ENCODE assay signal across 14 cellular contexts in genomic region chr1:165943198-165943597, GRCh38.
DNase-seq lines count a peak whose midpoint lies in the region; ATAC-seq and TF ChIP-seq lines count a peak whose summit lies in the region.
"Had no signal": no experiment of that assay in that cellular context is flagged by ENCODE, and none has a peak within 500 bp of the region (broad histone marks: within the 10 kb centered on the region; RNA-seq: fewer than 3 reads in every experiment).

No MANE protein-coding gene starts in this region.

- H3K4me3 ChIP-seq in neural progenitor cell = no peak overlapping the region
- no peak overlapping the region for H3K4me3 ChIP-seq in heart left ventricle
- no peak overlapping the region for H3K4me3 ChIP-seq in CD4-positive, alpha-beta memory T cell (ENCODE audit: low read length in 2 of 2)
- H3K4me3 ChIP-seq: left lung had no signal

- H3K9me3 Mint-ChIP-seq in neural progenitor cell = no peaks in the 10 kb centered on the region
- no peaks in the 10 kb centered on the region for H3K9me3 Mint-ChIP-seq in activated naive CD4-positive, alpha-beta T cell treated with anti-CD3 and anti-CD28 coated beads, Interleukin-2, amount 10 ng/mL, durations not matched to agents 7 days and 5 days
- H3K9me3 Mint-ChIP-seq in CD4-positive, alpha-beta memory T cell = no peaks in the 10 kb centered on the region
- H3K9me3 Mint-ChIP-seq: activated T-helper 2 cell treated with anti-CD3 and anti-CD28 coated beads, Interferon-gamma antibody, Interleukin-2, Interleukin-4, amounts not matched to agents 10 μg/mL and 5 μg/mL and 100 μg/mL, durations not matched to agents 14 hours and 24 hours and 36 hours; stimulated activated effector memory CD8-positive, alpha-beta T cell treated with anti-CD3 and anti-CD28 coated beads, Interleukin-12 subunit alpha, Interleukin-12 subunit beta, amount 100 ng/mL, for 72 hours had no signal

- H3K27me3 ChIP-seq in neural progenitor cell (peaks cover 55% of the 10 kb centered on the region), heart left ventricle (no peaks in the 10 kb centered on the region)
- no peaks in the 10 kb centered on the region for H3K27me3 ChIP-seq in CD4-positive, alpha-beta memory T cell (ENCODE audit: insufficient read depth, low read length)
- H3K27me3 ChIP-seq: left lung had no signal

- peaks cover 25% of the 10 kb centered on the region for H3F3A ChIP-seq in neural progenitor cell (ENCODE audit: low read depth)

- H2AFZ ChIP-seq in neural progenitor cell (replicated peaks) = no peak overlapping the region

- peak; percentile 17 for TF ChIP-seq CTCF in neural progenitor cell (IDR thresholded peaks at IDR 0.05)
- no peak for TF ChIP-seq CTCF in heart left ventricle (IDR thresholded peaks at IDR 0.05)

- POLR2A ChIA-PET in CD4-positive, alpha-beta memory T cell (lab: Charles Lee; ENCODE audit: partially characterized antibody) = no interaction called here

- no peaks in the 10 kb centered on the region for H3K79me2 ChIP-seq in neural progenitor cell (ENCODE audit: low read depth)

- DNase-seq in NCI-H1105 treated with DMSO at 0.1 percent for 48 hours (lab: John Stamatoyannopoulos, UW) (peak; percentile 6), NCI-H1105 (lab: John Stamatoyannopoulos, UW) (no peak), RKO (ENCODE audit: low spot score) (peak; percentile 23), neural progenitor cell (ENCODE audit: low spot score) (no peak), heart left ventricle (no peak)
- no peak for DNase-seq in activated naive CD4-positive, alpha-beta T cell treated with anti-CD3 and anti-CD28 coated beads, Interleukin-2, amount 10 ng/mL, durations not matched to agents 7 days and 5 days
- DNase-seq in CD4-positive, alpha-beta memory T cell = no peak
- DNase-seq: left lung, SHP77 treated with DMSO at 0.1 percent for 48 hours had no signal

- H3K36me3 ChIP-seq in neural progenitor cell (no peaks in the 10 kb centered on the region), heart left ventricle (no peaks in the 10 kb centered on the region)
- no peaks in the 10 kb centered on the region for H3K36me3 ChIP-seq in CD4-positive, alpha-beta memory T cell (ENCODE audit: insufficient read depth, low read length)
- H3K36me3 ChIP-seq: left lung, neutrophil had no signal

- intact Hi-C loops in heart left ventricle (cut with DNase I) = no loop called here
- intact Hi-C loops in CD4-positive, alpha-beta memory T cell (cut with micrococcal nuclease) = no loop called here

- peaks cover 2% of the 10 kb centered on the region for H3K27me3 Mint-ChIP-seq in neural progenitor cell (ENCODE audit: insufficient read depth, low read depth)
- peaks cover 27% of the 10 kb centered on the region for H3K27me3 Mint-ChIP-seq in activated naive CD4-positive, alpha-beta T cell treated with anti-CD3 and anti-CD28 coated beads, Interleukin-2, amount 10 ng/mL, durations not matched to agents 7 days and 5 days
- peaks cover 3 to 13% of the 10 kb centered on the region in 2 donors for H3K27me3 Mint-ChIP-seq in CD4-positive, alpha-beta memory T cell

- H3K27ac ChIP-seq in neural progenitor cell (no peak overlapping the region), heart left ventricle (no peak overlapping the region)
- no peak overlapping the region for H3K27ac ChIP-seq in CD4-positive, alpha-beta memory T cell (ENCODE audit: low read depth, low read length)
- H3K27ac ChIP-seq: 22Rv1, left lung, neutrophil had no signal

- H3K36me3 Mint-ChIP-seq in neural progenitor cell = no peaks in the 10 kb centered on the region
- H3K36me3 Mint-ChIP-seq in activated naive CD4-positive, alpha-beta T cell treated with anti-CD3 and anti-CD28 coated beads, Interleukin-2, amount 10 ng/mL, durations not matched to agents 7 days and 5 days = no peaks in the 10 kb centered on the region
- H3K36me3 Mint-ChIP-seq in CD4-positive, alpha-beta memory T cell = no peaks in the 10 kb centered on the region
- H3K36me3 Mint-ChIP-seq: stimulated activated effector memory CD8-positive, alpha-beta T cell treated with anti-CD3 and anti-CD28 coated beads, Interleukin-12 subunit alpha, Interleukin-12 subunit beta, amount 100 ng/mL, for 72 hours had no signal

- H3K27ac Mint-ChIP-seq in neural progenitor cell = peak overlapping the region; percentile 9
- H3K27ac Mint-ChIP-seq in activated naive CD4-positive, alpha-beta T cell treated with anti-CD3 and anti-CD28 coated beads, Interleukin-2, amount 10 ng/mL, durations not matched to agents 7 days and 5 days = no peak overlapping the region
- H3K27ac Mint-ChIP-seq in CD4-positive, alpha-beta memory T cell = peak overlapping the region in 1 of 7 donors; percentile 3
- H3K27ac Mint-ChIP-seq: activated T-helper 2 cell treated with anti-CD3 and anti-CD28 coated beads, Interferon-gamma antibody, Interleukin-2, Interleukin-4, amounts not matched to agents 10 μg/mL and 5 μg/mL and 100 μg/mL, durations not matched to agents 14 hours and 24 hours and 36 hours; stimulated activated effector memory CD8-positive, alpha-beta T cell treated with anti-CD3 and anti-CD28 coated beads, Interleukin-12 subunit alpha, Interleukin-12 subunit beta, amount 100 ng/mL, for 72 hours had no signal

- no peaks in the 10 kb centered on the region for H3K9me3 ChIP-seq in neural progenitor cell (ENCODE audit: low read depth)
- H3K9me3 ChIP-seq in heart left ventricle = no peaks in the 10 kb centered on the region
- H3K9me3 ChIP-seq in CD4-positive, alpha-beta memory T cell (ENCODE audit: control insufficient read depth in 1 of 2, low read length in 2 of 2) = no peaks in the 10 kb centered on the region
- H3K9me3 ChIP-seq: left lung, neutrophil had no signal

- H3K9ac ChIP-seq in neural progenitor cell = no peak overlapping the region

- no peak overlapping the region for H3K4me2 ChIP-seq in neural progenitor cell

- CTCF ChIA-PET in activated naive CD4-positive, alpha-beta T cell treated with anti-CD3 and anti-CD28 coated beads, Interleukin-2, amount 10 ng/mL, durations not matched to agents 7 days and 5 days (lab: Charles Lee) = interaction anchor here (0.7 kb wide), 1 partner anchor 287 kb away, joined by 3 read pairs; no protein-coding TSS in a partner anchor
- CTCF ChIA-PET in CD4-positive, alpha-beta memory T cell (lab: Charles Lee; ENCODE audit: partially characterized antibody) = interaction anchor here (1.5 kb wide), 1 partner anchor 18 kb away, joined by 9 read pairs; no protein-coding TSS in a partner anchor

- no peak overlapping the region for H3K4me3 Mint-ChIP-seq in neural progenitor cell
- no peak overlapping the region for H3K4me3 Mint-ChIP-seq in activated naive CD4-positive, alpha-beta T cell treated with anti-CD3 and anti-CD28 coated beads, Interleukin-2, amount 10 ng/mL, durations not matched to agents 7 days and 5 days
- no peak overlapping the region for H3K4me3 Mint-ChIP-seq in CD4-positive, alpha-beta memory T cell
- H3K4me3 Mint-ChIP-seq: stimulated activated effector memory CD8-positive, alpha-beta T cell treated with anti-CD3 and anti-CD28 coated beads, Interleukin-12 subunit alpha, Interleukin-12 subunit beta, amount 100 ng/mL, for 72 hours had no signal

- peaks cover 42% of the 10 kb centered on the region for H3K4me1 ChIP-seq in neural progenitor cell
- H3K4me1 ChIP-seq in heart left ventricle = peaks cover 0 to 3% (median 0%) of the 10 kb centered on the region in 12 donors
- no peaks in the 10 kb centered on the region for H3K4me1 ChIP-seq in CD4-positive, alpha-beta memory T cell (ENCODE audit: insufficient read depth, low read length)
- H3K4me1 ChIP-seq: left lung had no signal

- no peak for TF ChIP-seq POLR2A in heart left ventricle (IDR thresholded peaks at IDR 0.05)

- peaks cover 18% of the 10 kb centered on the region for H4K20me1 ChIP-seq in neural progenitor cell (ENCODE audit: low read depth)

- ATAC-seq in HG02798 (IDR thresholded peaks at IDR 0.05; ENCODE audit: poor library complexity, unreplicated experiment) = peak; percentile 53
- ATAC-seq in heart left ventricle = no peak
- ATAC-seq: left lung; stimulated activated effector memory CD8-positive, alpha-beta T cell treated with anti-CD3 and anti-CD28 coated beads, Interleukin-12 subunit alpha, Interleukin-12 subunit beta, amount 100 ng/mL, for 72 hours had no signal

- H3K4me1 Mint-ChIP-seq in neural progenitor cell = peaks cover 4% of the 10 kb centered on the region
- H3K4me1 Mint-ChIP-seq in activated naive CD4-positive, alpha-beta T cell treated with anti-CD3 and anti-CD28 coated beads, Interleukin-2, amount 10 ng/mL, durations not matched to agents 7 days and 5 days = no peaks in the 10 kb centered on the region
- no peaks in the 10 kb centered on the region for H3K4me1 Mint-ChIP-seq in CD4-positive, alpha-beta memory T cell
- H3K4me1 Mint-ChIP-seq: stimulated activated effector memory CD8-positive, alpha-beta T cell treated with anti-CD3 and anti-CD28 coated beads, Interleukin-12 subunit alpha, Interleukin-12 subunit beta, amount 100 ng/mL, for 72 hours had no signal

Comparison
In these comparisons a context has a peak if more than half of its experiments do, and no peak if none do; other contexts are left out.
1. DNase-seq: peak in NCI-H1105 treated with DMSO at 0.1 percent for 48 hours (single experiment) and RKO (single experiment); none in NCI-H1105 (single experiment), neural progenitor cell (single experiment), heart left ventricle (0 of 5), activated naive CD4-positive, alpha-beta T cell treated with anti-CD3 and anti-CD28 coated beads, Interleukin-2, amount 10 ng/mL, durations not matched to agents 7 days and 5 days (single experiment) and CD4-positive, alpha-beta memory T cell (0 of 5).